Comparison of ENCODE assay signal across 8 cellular contexts in genomic region chr10:102729090-102730026, GRCh38. TPM values are rescaled to one million over a fixed set of nuclear protein-coding genes. Genes with fewer than 3 reads are reported as not detected.
DNase-seq lines count a peak whose midpoint lies in the region; ATAC-seq, FAIRE-seq and TF ChIP-seq lines count a peak whose summit lies in the region.

No MANE protein-coding gene starts in this region.

- peak; percentile 71 for FAIRE-seq in A204.1 (lab: Jason Lieb, UNC)

- H3K4me3 ChIP-seq in GM12865 (ENCODE audit: low read depth, low read length): no peak overlapping the region

- DNase-seq in GM12865 (ENCODE audit: low read depth) (peak; percentile 64), NCI-H2196 (lab: John Stamatoyannopoulos, UW; ENCODE audit: unreplicated experiment) (peak; percentile 64), ecto neural progenitor cell (ENCODE audit: low spot score) (peak; percentile 91), lung microvascular endothelial cell (ENCODE audit: low read depth in 2 of 2) (peak; percentile 82 to 91)
- peak; percentile 52 for DNase-seq in activated CD4-positive, alpha-beta T cell treated with anti-CD3 and anti-CD28 coated beads, Interleukin-2, amount 50 U/mL, for 1 hour
- peak; percentile 48 to 50 for DNase-seq in stimulated activated CD8-positive, alpha-beta memory T cell treated with anti-CD3 and anti-CD28 coated beads, Interleukin-2, amount 100 ng/mL, for 48 hours (ENCODE audit: low read depth in 2 of 2)

- peak; percentile 84 for TF ChIP-seq CTCF in GM12865 (IDR thresholded peaks at IDR 0.05; ENCODE audit: insufficient read depth, low read depth, low read length, missing control alignments)

- no peak for ATAC-seq in HG02885 (IDR thresholded peaks at IDR 0.05; ENCODE audit: poor library complexity, unreplicated experiment)

RNA-seq across cellular contexts. Expression of gene WBP1L, which starts 14.4 kb away (rescaled TPM):
- total RNA-seq in lung microvascular endothelial cell: 31.8 and 38.9 TPM in 2 replicates

RNA-seq across cellular contexts. Expression of gene SFXN2, which starts 14.9 kb away (rescaled TPM):
- total RNA-seq in lung microvascular endothelial cell: 2.8 and 5.0 TPM in 2 replicates

RNA-seq across cellular contexts. Expression of gene ARL3, which starts 15.2 kb away (rescaled TPM):
- total RNA-seq in lung microvascular endothelial cell: 2.8 and 3.9 TPM in 2 replicates
